1 cellular context compared by ENCODE assay signal in the genomic region with DNA sequence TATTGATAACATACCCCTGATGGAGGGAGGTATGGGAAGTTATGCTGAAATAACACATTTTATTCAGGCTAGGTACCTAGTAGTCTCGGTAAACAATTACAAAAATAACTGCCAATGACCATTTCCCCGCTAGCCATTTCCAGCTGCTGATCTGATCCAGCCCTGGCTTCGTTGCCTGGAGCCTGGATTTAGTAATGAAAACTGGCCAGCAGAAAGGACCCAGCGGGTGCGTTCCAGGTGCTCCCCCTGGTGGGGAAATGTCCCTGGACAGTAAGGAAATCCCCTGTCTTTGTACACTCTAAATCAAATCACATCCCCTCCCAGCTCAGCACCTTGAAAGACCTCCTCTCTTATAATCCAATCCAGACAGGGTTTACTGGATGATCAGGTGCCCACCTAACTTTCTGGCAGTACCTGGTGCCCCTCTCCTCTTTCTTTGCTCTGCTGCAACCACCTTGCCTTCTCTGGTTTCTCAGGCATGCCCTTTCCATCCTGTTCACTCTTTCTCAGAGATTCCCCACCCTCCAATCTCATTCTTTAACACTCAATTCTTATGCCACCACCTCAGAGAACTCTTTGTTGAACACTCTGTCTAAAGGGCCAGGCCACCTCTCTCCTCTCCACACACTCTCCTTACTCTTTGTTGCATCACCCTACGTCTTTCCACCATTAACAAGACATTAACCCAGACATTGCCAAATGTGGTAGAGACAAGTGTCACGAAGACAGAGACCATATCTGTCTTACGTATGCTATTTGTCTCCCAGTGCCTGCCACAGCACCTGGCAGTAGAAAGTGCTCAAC.
TF ChIP-seq lines count a peak whose summit lies in the region.

No MANE protein-coding gene starts in this region.

TF ChIP-seq in K562, 482 proteins besides CTCF, POLR2A, EP300 and RAD21 (continued from another document and continues in another):
- TF ChIP-seq, protein P1, sequence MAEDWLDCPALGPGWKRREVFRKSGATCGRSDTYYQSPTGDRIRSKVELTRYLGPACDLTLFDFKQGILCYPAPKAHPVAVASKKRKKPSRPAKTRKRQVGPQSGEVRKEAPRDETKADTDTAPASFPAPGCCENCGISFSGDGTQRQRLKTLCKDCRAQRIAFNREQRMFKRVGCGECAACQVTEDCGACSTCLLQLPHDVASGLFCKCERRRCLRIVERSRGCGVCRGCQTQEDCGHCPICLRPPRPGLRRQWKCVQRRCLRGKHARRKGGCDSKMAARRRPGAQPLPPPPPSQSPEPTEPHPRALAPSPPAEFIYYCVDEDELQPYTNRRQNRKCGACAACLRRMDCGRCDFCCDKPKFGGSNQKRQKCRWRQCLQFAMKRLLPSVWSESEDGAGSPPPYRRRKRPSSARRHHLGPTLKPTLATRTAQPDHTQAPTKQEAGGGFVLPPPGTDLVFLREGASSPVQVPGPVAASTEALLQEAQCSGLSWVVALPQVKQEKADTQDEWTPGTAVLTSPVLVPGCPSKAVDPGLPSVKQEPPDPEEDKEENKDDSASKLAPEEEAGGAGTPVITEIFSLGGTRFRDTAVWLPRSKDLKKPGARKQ (CRISPR knock-in tag; IDR thresholded peaks at IDR 0.05), result no peak
- TF ChIP-seq ZNF121 (CRISPR knock-in tag; conservative IDR thresholded peaks at IDR 0.05), result 0 out of 2 replicates have a peak, but pooled peaks have one; percentile 21
- no peak for TF ChIP-seq CBX1 (IDR thresholded peaks at IDR 0.05; ENCODE audit: low read depth)
- TF ChIP-seq, protein P2, sequence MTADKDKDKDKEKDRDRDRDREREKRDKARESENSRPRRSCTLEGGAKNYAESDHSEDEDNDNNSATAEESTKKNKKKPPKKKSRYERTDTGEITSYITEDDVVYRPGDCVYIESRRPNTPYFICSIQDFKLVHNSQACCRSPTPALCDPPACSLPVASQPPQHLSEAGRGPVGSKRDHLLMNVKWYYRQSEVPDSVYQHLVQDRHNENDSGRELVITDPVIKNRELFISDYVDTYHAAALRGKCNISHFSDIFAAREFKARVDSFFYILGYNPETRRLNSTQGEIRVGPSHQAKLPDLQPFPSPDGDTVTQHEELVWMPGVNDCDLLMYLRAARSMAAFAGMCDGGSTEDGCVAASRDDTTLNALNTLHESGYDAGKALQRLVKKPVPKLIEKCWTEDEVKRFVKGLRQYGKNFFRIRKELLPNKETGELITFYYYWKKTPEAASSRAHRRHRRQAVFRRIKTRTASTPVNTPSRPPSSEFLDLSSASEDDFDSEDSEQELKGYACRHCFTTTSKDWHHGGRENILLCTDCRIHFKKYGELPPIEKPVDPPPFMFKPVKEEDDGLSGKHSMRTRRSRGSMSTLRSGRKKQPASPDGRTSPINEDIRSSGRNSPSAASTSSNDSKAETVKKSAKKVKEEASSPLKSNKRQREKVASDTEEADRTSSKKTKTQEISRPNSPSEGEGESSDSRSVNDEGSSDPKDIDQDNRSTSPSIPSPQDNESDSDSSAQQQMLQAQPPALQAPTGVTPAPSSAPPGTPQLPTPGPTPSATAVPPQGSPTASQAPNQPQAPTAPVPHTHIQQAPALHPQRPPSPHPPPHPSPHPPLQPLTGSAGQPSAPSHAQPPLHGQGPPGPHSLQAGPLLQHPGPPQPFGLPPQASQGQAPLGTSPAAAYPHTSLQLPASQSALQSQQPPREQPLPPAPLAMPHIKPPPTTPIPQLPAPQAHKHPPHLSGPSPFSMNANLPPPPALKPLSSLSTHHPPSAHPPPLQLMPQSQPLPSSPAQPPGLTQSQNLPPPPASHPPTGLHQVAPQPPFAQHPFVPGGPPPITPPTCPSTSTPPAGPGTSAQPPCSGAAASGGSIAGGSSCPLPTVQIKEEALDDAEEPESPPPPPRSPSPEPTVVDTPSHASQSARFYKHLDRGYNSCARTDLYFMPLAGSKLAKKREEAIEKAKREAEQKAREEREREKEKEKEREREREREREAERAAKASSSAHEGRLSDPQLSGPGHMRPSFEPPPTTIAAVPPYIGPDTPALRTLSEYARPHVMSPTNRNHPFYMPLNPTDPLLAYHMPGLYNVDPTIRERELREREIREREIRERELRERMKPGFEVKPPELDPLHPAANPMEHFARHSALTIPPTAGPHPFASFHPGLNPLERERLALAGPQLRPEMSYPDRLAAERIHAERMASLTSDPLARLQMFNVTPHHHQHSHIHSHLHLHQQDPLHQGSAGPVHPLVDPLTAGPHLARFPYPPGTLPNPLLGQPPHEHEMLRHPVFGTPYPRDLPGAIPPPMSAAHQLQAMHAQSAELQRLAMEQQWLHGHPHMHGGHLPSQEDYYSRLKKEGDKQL (CRISPR knock-in tag; IDR thresholded peaks at IDR 0.05; ENCODE audit: borderline replicate concordance), result no peak
- TF ChIP-seq NR1H2 (CRISPR knock-in tag; IDR thresholded peaks at IDR 0.05), result no peak
- TF ChIP-seq KLF1 (tag; IDR thresholded peaks at IDR 0.05), result no peak
- TF ChIP-seq, protein P3, sequence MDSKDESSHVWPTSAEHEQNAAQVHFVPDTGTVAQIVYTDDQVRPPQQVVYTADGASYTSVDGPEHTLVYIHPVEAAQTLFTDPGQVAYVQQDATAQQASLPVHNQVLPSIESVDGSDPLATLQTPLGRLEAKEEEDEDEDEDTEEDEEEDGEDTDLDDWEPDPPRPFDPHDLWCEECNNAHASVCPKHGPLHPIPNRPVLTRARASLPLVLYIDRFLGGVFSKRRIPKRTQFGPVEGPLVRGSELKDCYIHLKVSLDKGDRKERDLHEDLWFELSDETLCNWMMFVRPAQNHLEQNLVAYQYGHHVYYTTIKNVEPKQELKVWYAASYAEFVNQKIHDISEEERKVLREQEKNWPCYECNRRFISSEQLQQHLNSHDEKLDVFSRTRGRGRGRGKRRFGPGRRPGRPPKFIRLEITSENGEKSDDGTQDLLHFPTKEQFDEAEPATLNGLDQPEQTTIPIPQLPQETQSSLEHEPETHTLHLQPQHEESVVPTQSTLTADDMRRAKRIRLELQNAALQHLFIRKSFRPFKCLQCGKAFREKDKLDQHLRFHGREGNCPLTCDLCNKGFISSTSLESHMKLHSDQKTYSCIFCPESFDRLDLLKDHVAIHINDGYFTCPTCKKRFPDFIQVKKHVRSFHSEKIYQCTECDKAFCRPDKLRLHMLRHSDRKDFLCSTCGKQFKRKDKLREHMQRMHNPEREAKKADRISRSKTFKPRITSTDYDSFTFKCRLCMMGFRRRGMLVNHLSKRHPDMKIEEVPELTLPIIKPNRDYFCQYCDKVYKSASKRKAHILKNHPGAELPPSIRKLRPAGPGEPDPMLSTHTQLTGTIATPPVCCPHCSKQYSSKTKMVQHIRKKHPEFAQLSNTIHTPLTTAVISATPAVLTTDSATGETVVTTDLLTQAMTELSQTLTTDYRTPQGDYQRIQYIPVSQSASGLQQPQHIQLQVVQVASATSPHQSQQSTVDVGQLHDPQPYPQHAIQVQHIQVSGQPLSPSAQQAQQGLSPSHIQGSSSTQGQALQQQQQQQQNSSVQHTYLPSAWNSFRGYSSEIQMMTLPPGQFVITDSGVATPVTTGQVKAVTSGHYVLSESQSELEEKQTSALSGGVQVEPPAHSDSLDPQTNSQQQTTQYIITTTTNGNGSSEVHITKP (IDR thresholded peaks at IDR 0.05; ENCODE audit: partially characterized antibody), result no peak
- no peak for TF ChIP-seq CCNT2 (IDR thresholded peaks at IDR 0.05; ENCODE audit: borderline replicate concordance, extremely low read depth, insufficient read length, low read depth, low read length)
- TF ChIP-seq, protein P4, sequence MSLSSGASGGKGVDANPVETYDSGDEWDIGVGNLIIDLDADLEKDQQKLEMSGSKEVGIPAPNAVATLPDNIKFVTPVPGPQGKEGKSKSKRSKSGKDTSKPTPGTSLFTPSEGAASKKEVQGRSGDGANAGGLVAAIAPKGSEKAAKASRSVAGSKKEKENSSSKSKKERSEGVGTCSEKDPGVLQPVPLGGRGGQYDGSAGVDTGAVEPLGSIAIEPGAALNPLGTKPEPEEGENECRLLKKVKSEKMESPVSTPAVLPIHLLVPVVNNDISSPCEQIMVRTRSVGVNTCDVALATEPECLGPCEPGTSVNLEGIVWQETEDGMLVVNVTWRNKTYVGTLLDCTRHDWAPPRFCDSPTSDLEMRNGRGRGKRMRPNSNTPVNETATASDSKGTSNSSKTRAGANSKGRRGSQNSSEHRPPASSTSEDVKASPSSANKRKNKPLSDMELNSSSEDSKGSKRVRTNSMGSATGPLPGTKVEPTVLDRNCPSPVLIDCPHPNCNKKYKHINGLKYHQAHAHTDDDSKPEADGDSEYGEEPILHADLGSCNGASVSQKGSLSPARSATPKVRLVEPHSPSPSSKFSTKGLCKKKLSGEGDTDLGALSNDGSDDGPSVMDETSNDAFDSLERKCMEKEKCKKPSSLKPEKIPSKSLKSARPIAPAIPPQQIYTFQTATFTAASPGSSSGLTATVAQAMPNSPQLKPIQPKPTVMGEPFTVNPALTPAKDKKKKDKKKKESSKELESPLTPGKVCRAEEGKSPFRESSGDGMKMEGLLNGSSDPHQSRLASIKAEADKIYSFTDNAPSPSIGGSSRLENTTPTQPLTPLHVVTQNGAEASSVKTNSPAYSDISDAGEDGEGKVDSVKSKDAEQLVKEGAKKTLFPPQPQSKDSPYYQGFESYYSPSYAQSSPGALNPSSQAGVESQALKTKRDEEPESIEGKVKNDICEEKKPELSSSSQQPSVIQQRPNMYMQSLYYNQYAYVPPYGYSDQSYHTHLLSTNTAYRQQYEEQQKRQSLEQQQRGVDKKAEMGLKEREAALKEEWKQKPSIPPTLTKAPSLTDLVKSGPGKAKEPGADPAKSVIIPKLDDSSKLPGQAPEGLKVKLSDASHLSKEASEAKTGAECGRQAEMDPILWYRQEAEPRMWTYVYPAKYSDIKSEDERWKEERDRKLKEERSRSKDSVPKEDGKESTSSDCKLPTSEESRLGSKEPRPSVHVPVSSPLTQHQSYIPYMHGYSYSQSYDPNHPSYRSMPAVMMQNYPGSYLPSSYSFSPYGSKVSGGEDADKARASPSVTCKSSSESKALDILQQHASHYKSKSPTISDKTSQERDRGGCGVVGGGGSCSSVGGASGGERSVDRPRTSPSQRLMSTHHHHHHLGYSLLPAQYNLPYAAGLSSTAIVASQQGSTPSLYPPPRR (CRISPR knock-in tag; IDR thresholded peaks at IDR 0.05; ENCODE audit: borderline replicate concordance), result no peak
- no peak for TF ChIP-seq CREBBP (IDR thresholded peaks at IDR 0.05; ENCODE audit: low read depth, low read length)
- no peak for TF ChIP-seq SIN3A (IDR thresholded peaks at IDR 0.05; ENCODE audit: borderline replicate concordance in 2 of 2, control insufficient read depth in 1 of 2, low read depth in 2 of 2, low read length in 2 of 2)
- no peak for TF ChIP-seq ELF2 (CRISPR knock-in tag; IDR thresholded peaks at IDR 0.05)
- TF ChIP-seq, protein P5, sequence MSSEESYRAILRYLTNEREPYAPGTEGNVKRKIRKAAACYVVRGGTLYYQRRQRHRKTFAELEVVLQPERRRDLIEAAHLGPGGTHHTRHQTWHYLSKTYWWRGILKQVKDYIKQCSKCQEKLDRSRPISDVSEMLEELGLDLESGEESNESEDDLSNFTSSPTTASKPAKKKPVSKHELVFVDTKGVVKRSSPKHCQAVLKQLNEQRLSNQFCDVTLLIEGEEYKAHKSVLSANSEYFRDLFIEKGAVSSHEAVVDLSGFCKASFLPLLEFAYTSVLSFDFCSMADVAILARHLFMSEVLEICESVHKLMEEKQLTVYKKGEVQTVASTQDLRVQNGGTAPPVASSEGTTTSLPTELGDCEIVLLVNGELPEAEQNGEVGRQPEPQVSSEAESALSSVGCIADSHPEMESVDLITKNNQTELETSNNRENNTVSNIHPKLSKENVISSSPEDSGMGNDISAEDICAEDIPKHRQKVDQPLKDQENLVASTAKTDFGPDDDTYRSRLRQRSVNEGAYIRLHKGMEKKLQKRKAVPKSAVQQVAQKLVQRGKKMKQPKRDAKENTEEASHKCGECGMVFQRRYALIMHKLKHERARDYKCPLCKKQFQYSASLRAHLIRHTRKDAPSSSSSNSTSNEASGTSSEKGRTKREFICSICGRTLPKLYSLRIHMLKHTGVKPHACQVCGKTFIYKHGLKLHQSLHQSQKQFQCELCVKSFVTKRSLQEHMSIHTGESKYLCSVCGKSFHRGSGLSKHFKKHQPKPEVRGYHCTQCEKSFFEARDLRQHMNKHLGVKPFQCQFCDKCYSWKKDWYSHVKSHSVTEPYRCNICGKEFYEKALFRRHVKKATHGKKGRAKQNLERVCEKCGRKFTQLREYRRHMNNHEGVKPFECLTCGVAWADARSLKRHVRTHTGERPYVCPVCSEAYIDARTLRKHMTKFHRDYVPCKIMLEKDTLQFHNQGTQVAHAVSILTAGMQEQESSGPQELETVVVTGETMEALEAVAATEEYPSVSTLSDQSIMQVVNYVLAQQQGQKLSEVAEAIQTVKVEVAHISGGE (CRISPR knock-in tag; IDR thresholded peaks at IDR 0.05), result no peak
- no peak; the same call in 1 of the 2 replicates for TF ChIP-seq SMARCE1 (IDR thresholded peaks at IDR 0.05)
- TF ChIP-seq ZFX (CRISPR knock-in tag; IDR thresholded peaks at IDR 0.05), result no peak
- no peak for TF ChIP-seq MCM5 (IDR thresholded peaks at IDR 0.05; ENCODE audit: low read depth)
- peak in 1 of 2 experiments; percentile 68; a peak in 2 of 4 replicates for TF ChIP-seq MAZ (CRISPR knock-in tag; conservative IDR thresholded peaks at IDR 0.05 in 1 of 2, IDR thresholded peaks at IDR 0.05 in 1 of 2)
- TF ChIP-seq DACH1 (IDR thresholded peaks at IDR 0.05; ENCODE audit: partially characterized antibody), result no peak
- TF ChIP-seq MCM2 (IDR thresholded peaks at IDR 0.05; ENCODE audit: low read depth), result no peak
- TF ChIP-seq HDAC8 (tag; IDR thresholded peaks at IDR 0.05), result 0 out of 2 replicates have a peak, but pooled peaks have one; percentile 49
- peak; percentile 53; the same call in 1 of the 2 replicates for TF ChIP-seq TAF7 (tag; IDR thresholded peaks at IDR 0.05)
- TF ChIP-seq BHLHE40 (IDR thresholded peaks at IDR 0.05; ENCODE audit: low read length), result no peak
- peak; percentile 66 for TF ChIP-seq EP400 (IDR thresholded peaks at IDR 0.05)
- TF ChIP-seq, protein P6, sequence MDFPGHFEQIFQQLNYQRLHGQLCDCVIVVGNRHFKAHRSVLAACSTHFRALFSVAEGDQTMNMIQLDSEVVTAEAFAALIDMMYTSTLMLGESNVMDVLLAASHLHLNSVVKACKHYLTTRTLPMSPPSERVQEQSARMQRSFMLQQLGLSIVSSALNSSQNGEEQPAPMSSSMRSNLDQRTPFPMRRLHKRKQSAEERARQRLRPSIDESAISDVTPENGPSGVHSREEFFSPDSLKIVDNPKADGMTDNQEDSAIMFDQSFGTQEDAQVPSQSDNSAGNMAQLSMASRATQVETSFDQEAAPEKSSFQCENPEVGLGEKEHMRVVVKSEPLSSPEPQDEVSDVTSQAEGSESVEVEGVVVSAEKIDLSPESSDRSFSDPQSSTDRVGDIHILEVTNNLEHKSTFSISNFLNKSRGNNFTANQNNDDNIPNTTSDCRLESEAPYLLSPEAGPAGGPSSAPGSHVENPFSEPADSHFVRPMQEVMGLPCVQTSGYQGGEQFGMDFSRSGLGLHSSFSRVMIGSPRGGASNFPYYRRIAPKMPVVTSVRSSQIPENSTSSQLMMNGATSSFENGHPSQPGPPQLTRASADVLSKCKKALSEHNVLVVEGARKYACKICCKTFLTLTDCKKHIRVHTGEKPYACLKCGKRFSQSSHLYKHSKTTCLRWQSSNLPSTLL (IDR thresholded peaks at IDR 0.05), result no peak
- TF ChIP-seq, protein P7, sequence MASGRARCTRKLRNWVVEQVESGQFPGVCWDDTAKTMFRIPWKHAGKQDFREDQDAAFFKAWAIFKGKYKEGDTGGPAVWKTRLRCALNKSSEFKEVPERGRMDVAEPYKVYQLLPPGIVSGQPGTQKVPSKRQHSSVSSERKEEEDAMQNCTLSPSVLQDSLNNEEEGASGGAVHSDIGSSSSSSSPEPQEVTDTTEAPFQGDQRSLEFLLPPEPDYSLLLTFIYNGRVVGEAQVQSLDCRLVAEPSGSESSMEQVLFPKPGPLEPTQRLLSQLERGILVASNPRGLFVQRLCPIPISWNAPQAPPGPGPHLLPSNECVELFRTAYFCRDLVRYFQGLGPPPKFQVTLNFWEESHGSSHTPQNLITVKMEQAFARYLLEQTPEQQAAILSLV (tag; IDR thresholded peaks at IDR 0.05), result peak; percentile 75
- peak; percentile 52 for TF ChIP-seq RFX1 (IDR thresholded peaks at IDR 0.05)
